10 cellular contexts compared by ENCODE assay signal in the genomic region with DNA sequence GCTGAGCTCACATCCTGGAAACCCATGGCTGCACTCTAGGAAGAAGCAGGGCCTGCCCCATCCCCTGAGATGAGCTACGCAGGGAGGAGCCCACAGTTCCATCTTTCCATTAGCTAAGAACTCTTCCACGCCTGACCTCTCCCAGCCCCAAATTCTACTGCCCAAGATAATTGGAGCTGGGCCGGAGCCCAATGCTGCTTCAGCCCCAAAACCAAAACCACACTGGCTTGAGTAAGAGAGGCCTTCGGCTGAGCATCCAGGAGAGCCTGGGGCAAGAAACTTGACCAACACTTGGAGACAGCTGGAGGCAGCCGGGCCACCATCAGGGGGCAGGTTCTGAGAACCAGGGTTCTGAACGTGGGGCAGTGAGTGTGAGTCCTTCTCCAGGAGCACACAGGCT.
DNase-seq lines count a peak whose midpoint lies in the region; ATAC-seq and TF ChIP-seq lines count a peak whose summit lies in the region.
"Had no signal": no experiment of that assay in that cellular context is flagged by ENCODE, and none has a peak within 500 bp of the region (broad histone marks: within the 10 kb centered on the region; RNA-seq: fewer than 3 reads in every experiment).

No MANE protein-coding gene starts in this region.

- TF ChIP-seq CTCF in Loucy (conservative IDR thresholded peaks at IDR 0.05; ENCODE audit: low read length) (no peak), fibroblast of mammary gland (conservative IDR thresholded peaks at IDR 0.05; ENCODE audit: control insufficient read depth, insufficient read depth, low read depth, low read length) (peak; percentile 17)

- no peak for ATAC-seq in GM21529 (IDR thresholded peaks at IDR 0.05; ENCODE audit: unreplicated experiment)
- no peak for ATAC-seq in activated T-cell treated with anti-CD3 and anti-CD28 coated beads, Interleukin-2, amount 50 U/mL, for 72 hours (replicated peaks in 1 of 2)

- H3K4me1 ChIP-seq in Loucy (ENCODE audit: insufficient read depth, low read length, poor library complexity, severe bottlenecking): peaks cover 4% of the 10 kb centered on the region
- H3K4me1 ChIP-seq: ascending aorta had no signal

- H3K9me3 Mint-ChIP-seq in activated T-cell treated with anti-CD3 and anti-CD28 coated beads, Interleukin-2, amount 50 U/mL, for 72 hours: no peaks in the 10 kb centered on the region
- no peaks in the 10 kb centered on the region for H3K9me3 Mint-ChIP-seq in immature natural killer cell
- H3K9me3 Mint-ChIP-seq: CD4-positive, alpha-beta T cell had no signal

- H3K9me2 ChIP-seq in Loucy (replicated peaks; ENCODE audit: low read depth, low read length): no peaks in the 10 kb centered on the region

- peak; percentile 56 for DNase-seq in ELR (ENCODE audit: low read depth)
- peak; percentile 87 for DNase-seq in fibroblast of mammary gland (ENCODE audit: low read depth)
- DNase-seq in posterior vena cava (ENCODE audit: low spot score): peak; percentile 92
- no peak for DNase-seq in activated T-cell treated with anti-CD3 and anti-CD28 coated beads, Interleukin-2, amount 50 U/mL, for 72 hours
- no peak for DNase-seq in stimulated activated CD4-positive, alpha-beta T cell treated with anti-CD3 and anti-CD28 coated beads, Interleukin-4, amount 100 ng/mL, for 1 hour
- no peak for DNase-seq in immature natural killer cell
- DNase-seq: CD4-positive, alpha-beta T cell had no signal

- no peak overlapping the region for H3K4me3 Mint-ChIP-seq in activated T-cell treated with anti-CD3 and anti-CD28 coated beads, Interleukin-2, amount 50 U/mL, for 72 hours
- no peak overlapping the region for H3K4me3 Mint-ChIP-seq in immature natural killer cell
- H3K4me3 Mint-ChIP-seq: CD4-positive, alpha-beta T cell had no signal

- H4K20me1 ChIP-seq in Loucy (ENCODE audit: insufficient read depth, low read length, poor library complexity, severe bottlenecking): no peaks in the 10 kb centered on the region

- no peak overlapping the region for H3K9ac ChIP-seq in Loucy (ENCODE audit: low read depth, low read length, poor library complexity, severe bottlenecking)

- H3K9me3 ChIP-seq in Loucy (ENCODE audit: insufficient read depth, low read depth, low read length): no peaks in the 10 kb centered on the region
- H3K9me3 ChIP-seq: ascending aorta had no signal

- no peaks in the 10 kb centered on the region for H3K27me3 Mint-ChIP-seq in activated T-cell treated with anti-CD3 and anti-CD28 coated beads, Interleukin-2, amount 50 U/mL, for 72 hours (ENCODE audit: low read depth)
- H3K27me3 Mint-ChIP-seq in immature natural killer cell (ENCODE audit: low read depth in 3 of 3): peaks cover 0 to 4% (median 2%) of the 10 kb centered on the region in 3 donors
- H3K27me3 Mint-ChIP-seq: CD4-positive, alpha-beta T cell had no signal

- no peak overlapping the region for H3K27ac Mint-ChIP-seq in activated T-cell treated with anti-CD3 and anti-CD28 coated beads, Interleukin-2, amount 50 U/mL, for 72 hours
- H3K27ac Mint-ChIP-seq in immature natural killer cell: no peak overlapping the region
- H3K27ac Mint-ChIP-seq: CD4-positive, alpha-beta T cell had no signal

- H3K36me3 ChIP-seq in Loucy (ENCODE audit: insufficient read depth, low read length): no peaks in the 10 kb centered on the region
- H3K36me3 ChIP-seq: ascending aorta had no signal

- H3K79me2 ChIP-seq in Loucy (ENCODE audit: insufficient read depth, low read length): no peaks in the 10 kb centered on the region

- peak overlapping the region; percentile 39 for H3K4me2 ChIP-seq in Loucy (ENCODE audit: low read depth, low read length, poor library complexity, severe bottlenecking)

- no peaks in the 10 kb centered on the region for H3K36me3 Mint-ChIP-seq in activated T-cell treated with anti-CD3 and anti-CD28 coated beads, Interleukin-2, amount 50 U/mL, for 72 hours (ENCODE audit: insufficient read depth in 2 of 2)
- H3K36me3 Mint-ChIP-seq in immature natural killer cell: no peaks in the 10 kb centered on the region

- H3K4me3 ChIP-seq in Loucy (ENCODE audit: low read length, poor library complexity, severe bottlenecking) (no peak overlapping the region), fibroblast of mammary gland (ENCODE audit: control insufficient read depth, low read depth, low read length) (no peak overlapping the region)
- H3K4me3 ChIP-seq: ascending aorta had no signal

- no peaks in the 10 kb centered on the region for H3F3A ChIP-seq in Loucy (ENCODE audit: low read depth)

- no peaks in the 10 kb centered on the region for H3K27me3 ChIP-seq in Loucy (ENCODE audit: insufficient read depth, low read length, poor library complexity, severe bottlenecking)
- H3K27me3 ChIP-seq: ascending aorta had no signal

- H3K4me1 Mint-ChIP-seq in activated T-cell treated with anti-CD3 and anti-CD28 coated beads, Interleukin-2, amount 50 U/mL, for 72 hours (ENCODE audit: low read depth): no peaks in the 10 kb centered on the region
- H3K4me1 Mint-ChIP-seq in immature natural killer cell: peaks cover 3 to 9% of the 10 kb centered on the region in 2 donors

- no peak overlapping the region for H2AFZ ChIP-seq in Loucy (ENCODE audit: low read length)

- intact Hi-C loops in posterior vena cava (cut with DNase I): loop anchor here in 1 of 2 donors (10.0 kb wide), 1 partner anchor 268 kb away; no protein-coding TSS in a partner anchor

Comparison
In these comparisons a context has a peak if more than half of its experiments do, and no peak if none do; other contexts are left out.
1. DNase-seq: peak in ELR (single experiment), fibroblast of mammary gland (single experiment) and posterior vena cava (single experiment); none in activated T-cell treated with anti-CD3 and anti-CD28 coated beads, Interleukin-2, amount 50 U/mL, for 72 hours (0 of 2), stimulated activated CD4-positive, alpha-beta T cell treated with anti-CD3 and anti-CD28 coated beads, Interleukin-4, amount 100 ng/mL, for 1 hour (single experiment) and immature natural killer cell (0 of 3).